ENCODE assay signal across 24 cellular contexts in genomic region chr5:156559955-156560354, GRCh38.
"Had no signal": no experiment of that assay in that cellular context is flagged by ENCODE, and none has a peak within 500 bp of the region (broad histone marks: within the 10 kb centered on the region; RNA-seq: fewer than 3 reads in every experiment).

No MANE protein-coding gene starts in this region.

- H3K4me1 ChIP-seq: SJCRH30 had no signal

- ATAC-seq: activated CD4-positive, alpha-beta T cell treated with anti-CD3 and anti-CD28 coated beads for 36 hours; activated T-helper 17 cell treated with anti-CD3 and anti-CD28 coated beads, Interleukin-2, amount 50 U/mL, for 72 hours had no signal

- H3K27me3 Mint-ChIP-seq: activated CD4-positive, alpha-beta memory T cell treated with anti-CD3 and anti-CD28 coated beads, Interleukin-2, amount 10 ng/mL, durations not matched to agents 7 days and 5 days had no signal

- H3K4me3 Mint-ChIP-seq: activated CD4-positive, alpha-beta memory T cell treated with anti-CD3 and anti-CD28 coated beads, Interleukin-2, amount 10 ng/mL, durations not matched to agents 7 days and 5 days; activated CD4-positive, alpha-beta T cell treated with anti-CD3 and anti-CD28 coated beads for 36 hours; activated naive CD4-positive, alpha-beta T cell treated with anti-CD3 and anti-CD28 coated beads for 36 hours; activated naive CD8-positive, alpha-beta T cell; activated T-helper 17 cell treated with anti-CD3 and anti-CD28 coated beads, Interleukin-2, amount 50 U/mL, for 72 hours had no signal

- H3K9me3 ChIP-seq: Peyer's patch, SJCRH30, SK-N-SH had no signal

- H3K36me3 Mint-ChIP-seq: activated naive CD8-positive, alpha-beta T cell had no signal

- H3K27ac Mint-ChIP-seq: activated CD4-positive, alpha-beta memory T cell treated with anti-CD3 and anti-CD28 coated beads, Interleukin-2, amount 10 ng/mL, durations not matched to agents 7 days and 5 days; activated CD4-positive, alpha-beta T cell treated with anti-CD3 and anti-CD28 coated beads for 36 hours; activated naive CD4-positive, alpha-beta T cell treated with anti-CD3 and anti-CD28 coated beads for 36 hours; activated naive CD8-positive, alpha-beta T cell; activated T-helper 17 cell treated with anti-CD3 and anti-CD28 coated beads, Interleukin-2, amount 50 U/mL, for 72 hours had no signal

- DNase-seq: activated CD4-positive, alpha-beta memory T cell treated with anti-CD3 and anti-CD28 coated beads, Interleukin-2, amount 10 ng/mL, durations not matched to agents 7 days and 5 days; activated CD4-positive, alpha-beta T cell treated with anti-CD3 and anti-CD28 coated beads for 36 hours; activated CD4-positive, alpha-beta T cell treated with anti-CD3 and anti-CD28 coated beads, Interleukin-2, amount 50 U/mL, for 1 hour; activated gamma-delta T cell; activated naive CD4-positive, alpha-beta T cell treated with anti-CD3 and anti-CD28 coated beads for 36 hours; activated T-cell treated with anti-CD3 and anti-CD28 coated beads for 4 hours; activated T-cell treated with anti-CD3 and anti-CD28 coated beads, Interleukin-2, amount 50 U/mL, for 48 hours; brain microvascular endothelial cell; Kasumi-1; NCI-H1092; NCI-H1417; NCI-H1694 treated with DMSO at 0.1 percent for 48 hours; NCI-H2029 treated with DMSO at 0.1 percent for 48 hours; NCI-H510A treated with DMSO at 0.1 percent for 48 hours; Peyer's patch; Right ventricle myocardium superior; SJCRH30; SK-N-SH; T-helper 1 cell had no signal

- H3K27me3 ChIP-seq: brain microvascular endothelial cell, cardiac muscle cell, Peyer's patch, SJCRH30 had no signal

- H3K9me3 Mint-ChIP-seq: activated CD4-positive, alpha-beta memory T cell treated with anti-CD3 and anti-CD28 coated beads, Interleukin-2, amount 10 ng/mL, durations not matched to agents 7 days and 5 days; activated naive CD4-positive, alpha-beta T cell treated with anti-CD3 and anti-CD28 coated beads for 36 hours; activated T-helper 17 cell treated with anti-CD3 and anti-CD28 coated beads, Interleukin-2, amount 50 U/mL, for 72 hours had no signal

- H3K4me3 ChIP-seq: cardiac muscle cell, Peyer's patch, SJCRH30 had no signal

- H3K36me3 ChIP-seq: brain microvascular endothelial cell, cardiac muscle cell, Peyer's patch, SJCRH30 had no signal

- H3K27ac ChIP-seq: brain microvascular endothelial cell, cardiac muscle cell, Peyer's patch, RWPE1, SJCRH30, VCaP had no signal

- H3K4me1 Mint-ChIP-seq: activated CD4-positive, alpha-beta memory T cell treated with anti-CD3 and anti-CD28 coated beads, Interleukin-2, amount 10 ng/mL, durations not matched to agents 7 days and 5 days; activated CD4-positive, alpha-beta T cell treated with anti-CD3 and anti-CD28 coated beads for 36 hours; activated T-helper 17 cell treated with anti-CD3 and anti-CD28 coated beads, Interleukin-2, amount 50 U/mL, for 72 hours had no signal
